Comparison of ENCODE assay signal across 39 cellular contexts in genomic region chrX:16619024-16619423, GRCh38. TPM values are rescaled to one million over a fixed set of nuclear protein-coding genes. Genes with fewer than 3 reads are reported as not detected.
"Had no signal": no experiment of that assay in that cellular context is flagged by ENCODE, and none has a peak within 500 bp of the region (broad histone marks: within the 10 kb centered on the region; RNA-seq: fewer than 3 reads in every experiment).

No MANE protein-coding gene starts in this region.

- DNase-seq: Karpas-422, Kasumi-1, MG63, MM.1S, MV-4-11, NCI-H1048, NCI-H1092, NCI-H1092 treated with DMSO at 0.1 percent for 48 hours, NCI-H1105, NCI-H1105 treated with DMSO at 0.1 percent for 48 hours, NCI-H1417, NCI-H1417 treated with DMSO at 0.1 percent for 48 hours, NCI-H1436, NCI-H1436 treated with DMSO at 0.1 percent for 48 hours, NCI-H146, NCI-H1694, NCI-H1694 treated with DMSO at 0.1 percent for 48 hours, NCI-H187, NCI-H187 treated with DMSO at 0.1 percent for 48 hours, NCI-H1930, NCI-H2029, NCI-H2029 treated with DMSO at 0.1 percent for 48 hours, NCI-H2081, NCI-H2081 treated with DMSO at 0.1 percent for 48 hours, NCI-H2107, NCI-H2171, NCI-H2171 treated with DMSO at 0.1 percent for 48 hours, NCI-H2227 treated with DMSO at 0.1 percent for 48 hours, NCI-H226, NCI-H345, NCI-H446, NCI-H446 treated with DMSO at 0.1 percent for 48 hours, NCI-H510A, NCI-H510A treated with DMSO at 0.1 percent for 48 hours, NCI-H524 had no signal

- H3K27me3 ChIP-seq: MG63 had no signal

- H3K4me3 ChIP-seq: MG63 had no signal

- H3K9me3 ChIP-seq: MG63 had no signal

RNA-seq across cellular contexts. Expression of gene S100G, which starts 30.9 kb away (rescaled TPM):
- total RNA-seq: LHCN-M2, M059J, MCF 10A, NCI-H460 had no signal
